Comparison of ENCODE assay signal across 16 cellular contexts in genomic region chr13:112917056-112917664, GRCh38. TPM values are rescaled to one million over a fixed set of nuclear protein-coding genes. Genes with fewer than 3 reads are reported as not detected.
A peak's percentile ranks its signal among the peaks of the same experiment; 100 is the strongest.
DNase-seq lines count a peak whose midpoint lies in the region; ATAC-seq and TF ChIP-seq lines count a peak whose summit lies in the region.
"Had no signal": no experiment of that assay in that cellular context is flagged by ENCODE, and none has a peak within 500 bp of the region (broad histone marks: within the 10 kb centered on the region; RNA-seq: fewer than 3 reads in every experiment).

No MANE protein-coding gene starts in this region.

- H3K27me3 ChIP-seq in heart right ventricle = peaks cover 0 to 34% (median 0%) of the 10 kb centered on the region in 7 donors
- H3K27me3 ChIP-seq in IMR-90 (ENCODE audit: control insufficient read depth, insufficient read depth, low read length) = peaks cover 50% of the 10 kb centered on the region
- H3K27me3 ChIP-seq in colonic mucosa = no peaks in the 10 kb centered on the region

- peak overlapping the region in 5 of 10 donors; percentile 8 to 32 (median 15) for H3K4me3 ChIP-seq in heart right ventricle
- no peak overlapping the region for H3K4me3 ChIP-seq in IMR-90 (ENCODE audit: insufficient read depth, low read depth, low read length)
- H3K4me3 ChIP-seq in colonic mucosa = no peak overlapping the region
- H3K4me3 ChIP-seq: BLaER1 treated with 17β-estradiol and CSF1 and Interleukin-3, amounts not matched to agents 10 nM and 100 nM; GM12878; GM23248 had no signal

- no peak for TF ChIP-seq CTCF in heart right ventricle (IDR thresholded peaks at IDR 0.05)
- TF ChIP-seq CTCF in IMR-90 (conservative IDR thresholded peaks at IDR 0.05; ENCODE audit: low read depth, low read length) = no peak
- no peak for TF ChIP-seq CTCF in neural crest cell (conservative IDR thresholded peaks at IDR 0.05)
- no peak for TF ChIP-seq CTCF in colonic mucosa (IDR thresholded peaks at IDR 0.05)

- H4K5ac ChIP-seq in IMR-90 (ENCODE audit: low read depth, low read length) = no peak overlapping the region

- H4K91ac ChIP-seq in IMR-90 (ENCODE audit: insufficient read depth, low read depth, low read length) = no peak overlapping the region

- H3K23ac ChIP-seq in IMR-90 (ENCODE audit: low read depth, low read length) = no peak overlapping the region

- 71% methylated on average over 29 of the region's 29 CpGs for WGBS in heart right ventricle, 2 donors
- WGBS in IMR-90 (ENCODE audit: extremely low coverage in 2 of 2, insufficient read length in 1 of 2), 2 experiments = 78% methylated on average over 13 of the region's 29 CpGs; no CpG with 5 or more reads in 1 of the 2 experiments

- no peak overlapping the region for H2AK5ac ChIP-seq in IMR-90 (ENCODE audit: low read depth, low read length)

- H3K36me3 Mint-ChIP-seq in neural crest cell (ENCODE audit: low read depth) = no peaks in the 10 kb centered on the region

- H4K20me1 ChIP-seq in IMR-90 (ENCODE audit: insufficient read depth, low read length) = no peaks in the 10 kb centered on the region

- H3K9ac ChIP-seq in IMR-90 (ENCODE audit: low read depth, low read length) (no peak overlapping the region), colonic mucosa (ENCODE audit: low read depth in 2 of 2, low read length in 2 of 2) (no peak overlapping the region)
- H3K9ac ChIP-seq: BLaER1 treated with 17β-estradiol and CSF1 and Interleukin-3, amounts not matched to agents 10 nM and 100 nM; GM23248 had no signal

- no peak for TF ChIP-seq POLR2A in IMR-90 (IDR thresholded peaks at IDR 0.05; ENCODE audit: low read depth, low read length)

- H4K8ac ChIP-seq in IMR-90 (ENCODE audit: low read depth in 2 of 2, low read length in 2 of 2) = no peak overlapping the region

- no peak overlapping the region for H3K4ac ChIP-seq in IMR-90 (ENCODE audit: low read depth, low read length)

- H3K79me1 ChIP-seq in IMR-90 (ENCODE audit: low read depth in 1 of 2, low read length in 2 of 2) = no peaks in the 10 kb centered on the region

- no peak overlapping the region for H3K4me2 ChIP-seq in IMR-90 (ENCODE audit: low read depth, low read length)

- H2BK20ac ChIP-seq in IMR-90 (ENCODE audit: low read depth, low read length) = no peak overlapping the region

- H3K9me3 ChIP-seq in heart right ventricle = no peaks in the 10 kb centered on the region
- no peaks in the 10 kb centered on the region for H3K9me3 ChIP-seq in IMR-90 (ENCODE audit: control insufficient read depth, insufficient read depth, low read length)
- no peaks in the 10 kb centered on the region for H3K9me3 ChIP-seq in colonic mucosa
- H3K9me3 ChIP-seq: BLaER1 treated with 17β-estradiol and CSF1 and Interleukin-3, amounts not matched to agents 10 nM and 100 nM had no signal

- H3K4me1 Mint-ChIP-seq in neural crest cell = no peaks in the 10 kb centered on the region
- H3K4me1 Mint-ChIP-seq: CD4-positive, CD25-positive, alpha-beta regulatory T cell had no signal

- H3K4me1 ChIP-seq in heart right ventricle (peaks cover 0 to 8% (median 0%) of the 10 kb centered on the region in 9 donors), IMR-90 (ENCODE audit: control insufficient read depth, insufficient read depth, low read length) (no peaks in the 10 kb centered on the region), colonic mucosa (no peaks in the 10 kb centered on the region)

- H2BK15ac ChIP-seq in IMR-90 (ENCODE audit: low read depth, low read length) = no peak overlapping the region

- DNase-seq in heart right ventricle = no peak
- DNase-seq in Right ventricle myocardium superior = no peak
- DNase-seq in IMR-90 = no peak
- no peak for DNase-seq in neural crest cell (ENCODE audit: low read depth, low spot score)
- no peak for DNase-seq in activated naive CD4-positive, alpha-beta T cell treated with Interleukin-2 at 50 U/mL for 16 hours
- no peak for DNase-seq in colonic mucosa
- DNase-seq: 8988T; Calu3; CD4-positive, CD25-positive, alpha-beta regulatory T cell; DMS 273 treated with DMSO at 0.1 percent for 48 hours; DMS79; GM23248; H9 had no signal

- no peaks in the 10 kb centered on the region for H3K27me3 Mint-ChIP-seq in neural crest cell (ENCODE audit: low read depth)

- dilution Hi-C loops in IMR-90 (cut with HindIII; ENCODE audit: low sequenced_read_pairs, unreplicated experiment) = no loop called here

- H3K14ac ChIP-seq in IMR-90 (replicated peaks; ENCODE audit: low read depth, low read length) = no peak overlapping the region

- no peak for TF ChIP-seq RAD21 in IMR-90 (IDR thresholded peaks at IDR 0.05; ENCODE audit: low read length)

- H3K4me3 Mint-ChIP-seq in neural crest cell = no peak overlapping the region
- H3K4me3 Mint-ChIP-seq: CD4-positive, CD25-positive, alpha-beta regulatory T cell; H9 had no signal

- no peak overlapping the region for H2AK9ac ChIP-seq in IMR-90 (replicated peaks; ENCODE audit: low read depth, low read length, poor library complexity)

- no peaks in the 10 kb centered on the region for H3K9me3 Mint-ChIP-seq in neural crest cell
- H3K9me3 Mint-ChIP-seq: CD4-positive, CD25-positive, alpha-beta regulatory T cell; H9 had no signal

- no peak overlapping the region for H2BK120ac ChIP-seq in IMR-90 (ENCODE audit: low read depth, low read length)

- intact Hi-C loops in heart right ventricle (cut with DNase I) = no loop called here
- intact Hi-C loops in Right ventricle myocardium superior (cut with DNase I) = no loop called here
- intact Hi-C loops in IMR-90 (cut with micrococcal nuclease) = no loop called here
- intact Hi-C loops in colonic mucosa (cut with DNase I) = no loop called here

- no peak overlapping the region for H2BK5ac ChIP-seq in IMR-90 (ENCODE audit: low read depth, low read length, poor library complexity, severe bottlenecking)

- no peak overlapping the region for H3K56ac ChIP-seq in IMR-90 (ENCODE audit: extremely low read depth, insufficient read depth, low read length)

- no TSS peak for BruUV-seq in IMR-90 (replicated peaks; lab: Mats Ljungman, UMichigan)

- H2AFZ ChIP-seq in IMR-90 (replicated peaks; ENCODE audit: low read length, poor library complexity) = peak overlapping the region; percentile 23
- H2AFZ ChIP-seq: GM23248 had no signal

- POLR2A ChIA-PET in IMR-90 (lab: Charles Lee; ENCODE audit: unreplicated experiment) = interaction anchor here (0.5 kb wide), 1 partner anchor 247 kb away, joined by 14 read pairs; no protein-coding TSS in a partner anchor

- no peak overlapping the region for H3K18ac ChIP-seq in IMR-90 (ENCODE audit: low read depth, low read length)

- H3K9me1 ChIP-seq in IMR-90 (ENCODE audit: insufficient read depth, low read length) = no peaks in the 10 kb centered on the region

- peak overlapping the region; percentile 86 for H3K27ac Mint-ChIP-seq in neural crest cell (ENCODE audit: unreplicated experiment)

- in situ Hi-C loops in IMR-90 (cut with MboI; ENCODE audit: low sequenced_read_pairs) = no loop called here

- H3K27ac ChIP-seq in heart right ventricle = no peak overlapping the region
- no peak overlapping the region for H3K27ac ChIP-seq in IMR-90 (ENCODE audit: insufficient read depth, low read length)
- H3K27ac ChIP-seq in colonic mucosa = no peak overlapping the region
- H3K27ac ChIP-seq: BLaER1 treated with 17β-estradiol and CSF1 and Interleukin-3, amounts not matched to agents 10 nM and 100 nM; GM23248 had no signal

- CTCF ChIA-PET in IMR-90 (lab: Yijun Ruan, JAX) = no interaction called here

- ATAC-seq in heart right ventricle = peak in 6 of 8 donors; percentile 33 to 57 (median 49)
- no peak for ATAC-seq in Right ventricle myocardium superior (ENCODE audit: poor library complexity)
- no peak for ATAC-seq in IMR-90 (ENCODE audit: low read depth)
- no peak for ATAC-seq in GM19328 (IDR thresholded peaks at IDR 0.05; ENCODE audit: unreplicated experiment)
- ATAC-seq: GM12878 had no signal

- H3K36me3 ChIP-seq in heart right ventricle (no peaks in the 10 kb centered on the region), IMR-90 (ENCODE audit: control insufficient read depth, insufficient read depth, low read length) (no peaks in the 10 kb centered on the region), colonic mucosa (no peaks in the 10 kb centered on the region)
- H3K36me3 ChIP-seq: BLaER1 treated with 17β-estradiol and CSF1 and Interleukin-3, amounts not matched to agents 10 nM and 100 nM had no signal

TF ChIP-seq in IMR-90, 13 proteins besides CTCF, POLR2A, EP300 and RAD21:
- TF ChIP-seq RCOR1 (IDR thresholded peaks at IDR 0.05; ENCODE audit: insufficient replicate concordance, low read length) (no peak), SMC3 (IDR thresholded peaks at IDR 0.05; ENCODE audit: low read depth, low read length) (no peak)
- TF ChIP-seq, protein P1, sequence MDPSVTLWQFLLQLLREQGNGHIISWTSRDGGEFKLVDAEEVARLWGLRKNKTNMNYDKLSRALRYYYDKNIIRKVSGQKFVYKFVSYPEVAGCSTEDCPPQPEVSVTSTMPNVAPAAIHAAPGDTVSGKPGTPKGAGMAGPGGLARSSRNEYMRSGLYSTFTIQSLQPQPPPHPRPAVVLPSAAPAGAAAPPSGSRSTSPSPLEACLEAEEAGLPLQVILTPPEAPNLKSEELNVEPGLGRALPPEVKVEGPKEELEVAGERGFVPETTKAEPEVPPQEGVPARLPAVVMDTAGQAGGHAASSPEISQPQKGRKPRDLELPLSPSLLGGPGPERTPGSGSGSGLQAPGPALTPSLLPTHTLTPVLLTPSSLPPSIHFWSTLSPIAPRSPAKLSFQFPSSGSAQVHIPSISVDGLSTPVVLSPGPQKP (IDR thresholded peaks at IDR 0.05; ENCODE audit: borderline replicate concordance, low read depth, low read length) = no peak
TF ChIP-seq in IMR-90: peak in this region for 0.

RNA-seq across cellular contexts. Expression of gene MCF2L, which starts 51.9 kb away (rescaled TPM):
- total RNA-seq in heart right ventricle (10 to 100 TPM; 29.6 to 99.8 (median 45.3) TPM), Right ventricle myocardium superior (38.1 TPM), IMR-90 (2012; rRNA removed) (0.18 TPM in 1 of 2 replicates, not detected in the other), neural crest cell (59.9 and 62.5 TPM in 2 replicates), colonic mucosa (10 to 100 TPM; 45.0 to 88.3 TPM)
- polyA plus RNA-seq in heart right ventricle (10 to 100 TPM; 38.6 to 94.1 TPM), IMR-90 (2012; rRNA removed) (not detected in 2 replicates)
- polyA plus RNA-seq in IMR-90 (2012; cell fraction: cytosol; rRNA removed) = 0.02 and 0.09 TPM in 2 replicates
- 0.09 and 0.11 TPM in 2 replicates for polyA plus RNA-seq in IMR-90 (2012; cell fraction: nucleus; rRNA removed; ENCODE audit: low replicate concordance)
- total RNA-seq: GM23248 had no signal
- polyA plus RNA-seq: GM23248 had no signal

Comparison
In these comparisons a context has a peak if more than half of its experiments do, and no peak if none do; other contexts are left out.
1. ATAC-seq: peak in heart right ventricle (6 of 8); none in Right ventricle myocardium superior (single experiment), IMR-90 (single experiment) and GM19328 (single experiment).
2. RNA of gene MCF2L, which starts 51.9 kb away (total RNA-seq): 45.0 to 88.3 TPM in colonic mucosa, 59.9 to 62.5 TPM in neural crest cell, 29.6 to 99.8 TPM in heart right ventricle and 38.1 TPM in Right ventricle myocardium superior (single experiment); 0.18 TPM in IMR-90; every median in the first group is over 10 times any median in the second.